ENCODE assay signal across 17 cellular contexts in the genomic region with DNA sequence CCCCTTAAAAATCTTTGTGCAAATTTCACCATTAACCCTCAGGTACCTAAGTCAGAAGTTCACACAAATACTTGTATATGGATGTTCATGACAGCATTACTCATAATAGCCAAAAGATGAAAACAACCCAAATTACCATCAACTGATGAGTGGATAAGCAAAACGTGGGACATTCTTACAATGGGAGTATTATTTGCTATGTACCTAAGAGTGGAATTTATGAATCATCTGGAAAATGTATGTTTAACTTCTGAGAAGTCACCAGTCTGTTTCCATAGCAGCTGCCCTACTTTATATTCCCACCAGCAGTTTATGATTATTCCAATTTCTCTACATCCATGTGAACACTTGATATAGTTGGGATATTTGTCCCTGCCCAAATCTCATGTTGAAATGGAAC.
DNase-seq lines count a peak whose midpoint lies in the region; ATAC-seq and TF ChIP-seq lines count a peak whose summit lies in the region.
"Had no signal": no experiment of that assay in that cellular context is flagged by ENCODE, and none has a peak within 500 bp of the region (broad histone marks: within the 10 kb centered on the region; RNA-seq: fewer than 3 reads in every experiment).

No MANE protein-coding gene starts in this region.

- H3K4me1 Mint-ChIP-seq in neural progenitor cell = no peaks in the 10 kb centered on the region

- WGBS in hepatocyte (ENCODE audit: low lambda C conversion rate, missing lambda C conversion rate) = 52% methylated on average over 1 of the region's 1 CpG

- H3K27me3 Mint-ChIP-seq in neural progenitor cell (ENCODE audit: insufficient read depth, low read depth) = no peaks in the 10 kb centered on the region
- H3K27me3 Mint-ChIP-seq: CD4-positive, alpha-beta T cell had no signal

- peak overlapping the region; percentile 43 for H3K27ac ChIP-seq in hepatocyte
- H3K27ac ChIP-seq in neural progenitor cell = no peak overlapping the region
- H3K27ac ChIP-seq: 22Rv1, A549, C4-2B had no signal

- H4K20me1 ChIP-seq in hepatocyte (ENCODE audit: insufficient read depth, poor library complexity, severe bottlenecking) (no peaks in the 10 kb centered on the region), neural progenitor cell (ENCODE audit: low read depth) (no peaks in the 10 kb centered on the region)

- TF ChIP-seq CTCF in hepatocyte (IDR thresholded peaks at IDR 0.05; ENCODE audit: poor library complexity) = no peak
- TF ChIP-seq CTCF in neural progenitor cell (IDR thresholded peaks at IDR 0.05) = no peak

- no peaks in the 10 kb centered on the region for H3F3A ChIP-seq in neural progenitor cell (ENCODE audit: low read depth)

- H3K4me1 ChIP-seq in hepatocyte (ENCODE audit: insufficient read depth) (no peaks in the 10 kb centered on the region), neural progenitor cell (no peaks in the 10 kb centered on the region)
- H3K4me1 ChIP-seq: A549 had no signal

- H3K9me2 ChIP-seq in hepatocyte (replicated peaks; ENCODE audit: insufficient read depth) = no peaks in the 10 kb centered on the region

- no peak overlapping the region for H3K4me3 Mint-ChIP-seq in neural progenitor cell
- H3K4me3 Mint-ChIP-seq: CD4-positive, alpha-beta T cell; GM23338; HFFc6 had no signal

- H3K36me3 ChIP-seq in hepatocyte (replicated peaks; ENCODE audit: insufficient read depth, low read depth) = no peaks in the 10 kb centered on the region
- H3K36me3 ChIP-seq in neural progenitor cell = no peaks in the 10 kb centered on the region

- H3K9me3 Mint-ChIP-seq in neural progenitor cell = peaks cover 10% of the 10 kb centered on the region
- H3K9me3 Mint-ChIP-seq: CD4-positive, alpha-beta T cell had no signal

- H2AFZ ChIP-seq in hepatocyte (no peak overlapping the region), neural progenitor cell (replicated peaks) (no peak overlapping the region)
- H2AFZ ChIP-seq: GM23338 had no signal

- H3K9me3 ChIP-seq in hepatocyte (ENCODE audit: low read depth) = no peaks in the 10 kb centered on the region
- no peaks in the 10 kb centered on the region for H3K9me3 ChIP-seq in neural progenitor cell (ENCODE audit: low read depth)
- H3K9me3 ChIP-seq: A549 had no signal

- no peak overlapping the region for H3K27ac Mint-ChIP-seq in neural progenitor cell
- H3K27ac Mint-ChIP-seq: CD4-positive, alpha-beta T cell; GM23338; HFFc6 had no signal

- H3K27me3 ChIP-seq in hepatocyte = no peaks in the 10 kb centered on the region
- no peaks in the 10 kb centered on the region for H3K27me3 ChIP-seq in neural progenitor cell

- H3K4me2 ChIP-seq in hepatocyte = no peak overlapping the region
- no peak overlapping the region for H3K4me2 ChIP-seq in neural progenitor cell
- H3K4me2 ChIP-seq: A549, GM23338 had no signal

- peaks cover 2% of the 10 kb centered on the region for H3K36me3 Mint-ChIP-seq in neural progenitor cell

- ATAC-seq in GM19467 (IDR thresholded peaks at IDR 0.05; ENCODE audit: unreplicated experiment) (no peak), HG02678 (IDR thresholded peaks at IDR 0.05; ENCODE audit: unreplicated experiment) (no peak)
- ATAC-seq: A549, GM23338 had no signal

- H3K79me2 ChIP-seq in hepatocyte (no peaks in the 10 kb centered on the region), neural progenitor cell (ENCODE audit: low read depth) (no peaks in the 10 kb centered on the region)

- H3K9ac ChIP-seq in neural progenitor cell = no peak overlapping the region

- DNase-seq in DMS53 (lab: John Stamatoyannopoulos, UW) = peak; percentile 9
- no peak for DNase-seq in DMS53 treated with DMSO at 0.1 percent for 48 hours (lab: John Stamatoyannopoulos, UW; ENCODE audit: unreplicated experiment)
- peak; percentile 0 for DNase-seq in SW480 (ENCODE audit: low spot score)
- no peak for DNase-seq in hepatocyte (ENCODE audit: low spot score)
- no peak for DNase-seq in neural progenitor cell (ENCODE audit: low spot score)
- DNase-seq in GM19238 (ENCODE audit: insufficient read length, low spot score) = no peak
- DNase-seq: AML-193; CD4-positive, alpha-beta T cell; DMS153; HCEC 1CT; HFFc6 had no signal

- H3K4me3 ChIP-seq in hepatocyte (no peak overlapping the region), neural progenitor cell (no peak overlapping the region)
- H3K4me3 ChIP-seq: A549, GM23338 had no signal

Comparison
In these comparisons a context has a peak if more than half of its experiments do, and no peak if none do; other contexts are left out.
1. DNase-seq: peak in DMS53 (single experiment) and SW480 (single experiment); none in DMS53 treated with DMSO at 0.1 percent for 48 hours (single experiment), hepatocyte (single experiment), neural progenitor cell (single experiment) and GM19238 (single experiment).